ENCODE assay signal across 26 cellular contexts in the genomic region with DNA sequence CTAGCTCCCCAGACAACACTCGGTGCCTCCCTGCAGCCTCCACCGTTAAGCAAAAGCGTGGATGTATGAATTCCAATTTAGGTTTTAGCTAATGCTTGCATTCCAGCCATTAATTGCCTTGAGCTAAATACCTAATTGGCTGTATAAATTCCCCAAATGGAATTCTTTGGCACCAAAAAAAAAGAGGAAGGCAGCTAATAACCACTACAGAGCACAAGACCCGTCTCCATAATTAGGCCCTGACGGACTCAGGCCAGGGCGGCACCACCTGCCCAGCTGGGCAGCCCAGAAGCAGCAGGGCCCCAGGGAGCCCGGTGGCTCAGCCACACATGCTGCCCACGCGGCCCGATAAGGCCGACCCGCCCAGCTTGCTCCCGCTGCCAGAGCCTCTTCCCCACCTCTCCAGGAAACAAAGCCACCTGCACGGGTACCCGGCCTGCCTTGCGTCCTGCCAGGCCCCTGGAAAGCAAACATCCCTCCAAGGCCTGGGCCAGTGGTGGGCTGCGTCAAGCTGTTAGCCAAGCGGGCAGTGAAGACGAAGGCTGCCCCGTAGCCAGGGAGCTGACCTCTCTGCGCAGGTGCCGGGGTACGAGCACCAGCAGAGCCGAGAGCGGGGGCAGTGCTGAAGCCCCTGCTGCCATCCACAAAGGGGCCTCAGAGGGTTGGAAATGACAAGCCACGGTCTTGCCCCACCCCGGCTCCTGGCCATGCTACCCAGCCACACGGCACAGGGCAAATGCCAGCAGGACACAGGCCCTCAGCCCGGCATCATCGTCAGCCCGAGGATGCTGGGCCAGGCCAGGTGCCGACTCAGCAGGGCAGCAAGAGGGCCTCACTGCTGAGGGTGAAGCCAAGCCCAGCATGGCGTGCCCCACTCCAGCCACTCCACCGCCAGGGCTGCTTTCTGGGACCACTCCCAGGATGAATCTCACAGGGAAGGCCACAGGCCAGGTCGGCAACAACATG.
DNase-seq lines count a peak whose midpoint lies in the region; ATAC-seq and TF ChIP-seq lines count a peak whose summit lies in the region.
"Had no signal": no experiment of that assay in that cellular context is flagged by ENCODE, and none has a peak within 500 bp of the region (broad histone marks: within the 10 kb centered on the region; RNA-seq: fewer than 3 reads in every experiment).

No MANE protein-coding gene starts in this region.

- DNase-seq in NCI-H2029 (lab: John Stamatoyannopoulos, UW) (peak; percentile 48), NCI-H2029 treated with DMSO at 0.1 percent for 48 hours (lab: John Stamatoyannopoulos, UW) (no peak), H7 (peak; percentile 58), cerebellar cortex (ENCODE audit: low spot score) (peak; percentile 65), osteoblast (ENCODE audit: insufficient read length, low spot score, missing footprints) (peak; percentile 73), esophagus muscularis mucosa (ENCODE audit: extremely low spot score) (no peak)
- no peak for DNase-seq in effector memory CD4-positive, alpha-beta T cell
- DNase-seq in activated CD4-positive, alpha-beta T cell treated with anti-CD3 and anti-CD28 coated beads for 36 hours = no peak
- DNase-seq: activated CD8-positive, alpha-beta memory T cell treated with anti-CD3 and anti-CD28 coated beads, Interleukin-2, amount 50 U/mL, for 48 hours; activated CD8-positive, alpha-beta T cell treated with anti-CD3 and anti-CD28 coated beads for 36 hours; activated naive CD4-positive, alpha-beta T cell treated with anti-CD3 and anti-CD28 coated beads for 36 hours; DND-41; heart right ventricle; mammary epithelial cell; NCI-H2171 treated with DMSO at 0.1 percent for 48 hours; NCI-H510A; SHP77; stimulated activated naive CD4-positive, alpha-beta T cell treated with Interleukin-2 at 50 U/mL for 16 hours; T-helper 9 cell had no signal

- no peak for TF ChIP-seq POLR2A in esophagus muscularis mucosa (IDR thresholded peaks at IDR 0.05; ENCODE audit: low read depth)

- no peaks in the 10 kb centered on the region for H3K4me1 ChIP-seq in osteoblast (ENCODE audit: insufficient read depth, low read length)
- no peaks in the 10 kb centered on the region for H3K4me1 ChIP-seq in effector memory CD4-positive, alpha-beta T cell (ENCODE audit: control insufficient read depth, insufficient read depth, low read length, poor library complexity, severe bottlenecking)
- H3K4me1 ChIP-seq in esophagus muscularis mucosa = no peaks in the 10 kb centered on the region
- H3K4me1 ChIP-seq: heart right ventricle, parathyroid adenoma, right atrium auricular region had no signal

- no peaks in the 10 kb centered on the region for H3K79me2 ChIP-seq in osteoblast (ENCODE audit: insufficient read depth, low read length)
- H3K79me2 ChIP-seq: parathyroid adenoma had no signal

- H3K27me3 ChIP-seq in H7 (ENCODE audit: control insufficient read depth, insufficient read depth, low read length) (no peaks in the 10 kb centered on the region), osteoblast (ENCODE audit: insufficient read depth, low read length) (no peaks in the 10 kb centered on the region), esophagus muscularis mucosa (peaks cover 0 to 27% (median 0%) of the 10 kb centered on the region in 4 donors)
- H3K27me3 ChIP-seq in effector memory CD4-positive, alpha-beta T cell (replicated peaks; ENCODE audit: control insufficient read depth, insufficient read depth, low read length, poor library complexity, severe bottlenecking) = no peaks in the 10 kb centered on the region
- H3K27me3 ChIP-seq: right atrium auricular region had no signal

- no peaks in the 10 kb centered on the region for H3K9me3 ChIP-seq in osteoblast (ENCODE audit: low read depth, low read length)
- H3K9me3 ChIP-seq in effector memory CD4-positive, alpha-beta T cell (ENCODE audit: control insufficient read depth, low read length) = no peaks in the 10 kb centered on the region
- H3K9me3 ChIP-seq in esophagus muscularis mucosa = no peaks in the 10 kb centered on the region
- H3K9me3 ChIP-seq: heart right ventricle, right atrium auricular region had no signal

- H2AFZ ChIP-seq in osteoblast (ENCODE audit: low read length) = no peak overlapping the region
- H2AFZ ChIP-seq: parathyroid adenoma had no signal

- WGBS in esophagus muscularis mucosa = 90% methylated on average over 27 of the region's 35 CpGs

- no peak overlapping the region for H3K4me3 Mint-ChIP-seq in activated CD4-positive, alpha-beta T cell treated with anti-CD3 and anti-CD28 coated beads for 36 hours
- H3K4me3 Mint-ChIP-seq: activated CD8-positive, alpha-beta T cell treated with anti-CD3 and anti-CD28 coated beads for 36 hours; activated naive CD4-positive, alpha-beta T cell treated with anti-CD3 and anti-CD28 coated beads for 36 hours; central memory CD8-positive, alpha-beta T cell; nephron had no signal

- TF ChIP-seq CTCF in osteoblast (IDR thresholded peaks at IDR 0.05; ENCODE audit: extremely low read depth, low read depth, low read length) (no peak), esophagus muscularis mucosa (IDR thresholded peaks at IDR 0.05) (no peak)

- H3K36me3 Mint-ChIP-seq in activated CD4-positive, alpha-beta T cell treated with anti-CD3 and anti-CD28 coated beads for 36 hours (ENCODE audit: low read depth) = no peaks in the 10 kb centered on the region

- H3K36me3 ChIP-seq in H7 (replicated peaks; ENCODE audit: control insufficient read depth, insufficient read depth, low read length) (no peaks in the 10 kb centered on the region), osteoblast (ENCODE audit: insufficient read depth, low read length) (no peaks in the 10 kb centered on the region), esophagus muscularis mucosa (no peaks in the 10 kb centered on the region)
- no peaks in the 10 kb centered on the region for H3K36me3 ChIP-seq in effector memory CD4-positive, alpha-beta T cell (ENCODE audit: control insufficient read depth, insufficient read depth, low read length)
- H3K36me3 ChIP-seq: heart right ventricle, right atrium auricular region had no signal

- TF ChIP-seq EP300 in esophagus muscularis mucosa (IDR thresholded peaks at IDR 0.05) = no peak

- H3K4me2 ChIP-seq in osteoblast (ENCODE audit: insufficient read depth, low read length) = no peak overlapping the region
- H3K4me2 ChIP-seq: smooth muscle cell had no signal

- POLR2A ChIA-PET in activated CD4-positive, alpha-beta T cell treated with anti-CD3 and anti-CD28 coated beads for 36 hours (lab: Charles Lee) = no interaction called here

- H3K4me3 ChIP-seq in H7 (ENCODE audit: insufficient read depth, low read depth, low read length) (no peak overlapping the region), osteoblast (ENCODE audit: insufficient read depth, low read length) (no peak overlapping the region), esophagus muscularis mucosa (no peak overlapping the region)
- no peak overlapping the region for H3K4me3 ChIP-seq in effector memory CD4-positive, alpha-beta T cell (ENCODE audit: insufficient read depth, low read depth, low read length, poor library complexity, severe bottlenecking)
- H3K4me3 ChIP-seq: heart right ventricle, K562, right atrium auricular region, smooth muscle cell had no signal

- intact Hi-C loops in esophagus muscularis mucosa (cut with DNase I) = no loop called here
- intact Hi-C loops in activated CD4-positive, alpha-beta T cell treated with anti-CD3 and anti-CD28 coated beads for 36 hours (cut with DNase I, micrococcal nuclease) = no loop called here

- no peaks in the 10 kb centered on the region for H4K20me1 ChIP-seq in osteoblast (ENCODE audit: insufficient read depth, low read length)

- H3K9me3 Mint-ChIP-seq in activated CD4-positive, alpha-beta T cell treated with anti-CD3 and anti-CD28 coated beads for 36 hours (ENCODE audit: low read depth) = no peaks in the 10 kb centered on the region
- H3K9me3 Mint-ChIP-seq: activated CD8-positive, alpha-beta T cell treated with anti-CD3 and anti-CD28 coated beads for 36 hours; activated naive CD4-positive, alpha-beta T cell treated with anti-CD3 and anti-CD28 coated beads for 36 hours; central memory CD8-positive, alpha-beta T cell; nephron had no signal

- H3K27ac Mint-ChIP-seq in activated CD4-positive, alpha-beta T cell treated with anti-CD3 and anti-CD28 coated beads for 36 hours = no peak overlapping the region
- H3K27ac Mint-ChIP-seq: activated CD8-positive, alpha-beta T cell treated with anti-CD3 and anti-CD28 coated beads for 36 hours; activated naive CD4-positive, alpha-beta T cell treated with anti-CD3 and anti-CD28 coated beads for 36 hours; nephron had no signal

- no peaks in the 10 kb centered on the region for H3K4me1 Mint-ChIP-seq in activated CD4-positive, alpha-beta T cell treated with anti-CD3 and anti-CD28 coated beads for 36 hours
- H3K4me1 Mint-ChIP-seq: central memory CD8-positive, alpha-beta T cell; nephron had no signal

- no peak overlapping the region for H3K27ac ChIP-seq in osteoblast (ENCODE audit: low read depth, low read length)
- no peak overlapping the region for H3K27ac ChIP-seq in effector memory CD4-positive, alpha-beta T cell (ENCODE audit: insufficient read depth, low read length, poor library complexity, severe bottlenecking)
- H3K27ac ChIP-seq in esophagus muscularis mucosa (replicated peaks in 1 of 4) = no peak overlapping the region
- H3K27ac ChIP-seq: heart right ventricle, parathyroid adenoma, right atrium auricular region had no signal

- peaks cover 2% of the 10 kb centered on the region for H3K27me3 Mint-ChIP-seq in activated CD4-positive, alpha-beta T cell treated with anti-CD3 and anti-CD28 coated beads for 36 hours

- CTCF ChIA-PET in activated CD4-positive, alpha-beta T cell treated with anti-CD3 and anti-CD28 coated beads for 36 hours (lab: Charles Lee) = interaction anchor here (1.0 kb wide), 1 partner anchor 24 kb away, joined by 3 read pairs; no protein-coding TSS in a partner anchor

- no peak for ATAC-seq in activated CD4-positive, alpha-beta T cell treated with anti-CD3 and anti-CD28 coated beads for 36 hours
- ATAC-seq: activated CD8-positive, alpha-beta T cell treated with anti-CD3 and anti-CD28 coated beads for 36 hours; heart right ventricle; K562; Panc1 had no signal

Comparison
In these comparisons a context has a peak if more than half of its experiments do, and no peak if none do; other contexts are left out.
1. DNase-seq: peak in NCI-H2029 (single experiment), H7 (single experiment), cerebellar cortex (single experiment) and osteoblast (single experiment); none in NCI-H2029 treated with DMSO at 0.1 percent for 48 hours (single experiment), effector memory CD4-positive, alpha-beta T cell (0 of 3), esophagus muscularis mucosa (single experiment) and activated CD4-positive, alpha-beta T cell treated with anti-CD3 and anti-CD28 coated beads for 36 hours (single experiment).